ENCODE assay signal across 8 cellular contexts in genomic region chr11:119057000-119057769, GRCh38. TPM values are rescaled to one million over a fixed set of nuclear protein-coding genes. Genes with fewer than 3 reads are reported as not detected.
DNase-seq lines count a peak whose midpoint lies in the region; ATAC-seq and TF ChIP-seq lines count a peak whose summit lies in the region.

Gene HYOU1, minus strand, starts transcription at chr11:119057205. Its CDS starts 1,045 bp downstream, at chr11:119056160.

- peak within 1 kb of the TSS; percentile 87 to 97 for H3K4me3 ChIP-seq in Panc1 (ENCODE audit: low read depth in 2 of 2, low read length in 2 of 2)
- peak within 1 kb of the TSS; percentile 72 to 99 (median 98) for H3K4me3 ChIP-seq in esophagus muscularis mucosa

- H3K36me3 ChIP-seq in Panc1 (ENCODE audit: control insufficient read depth, insufficient read depth, low read length) (peaks cover 19% of the 10 kb centered on the region; the same call in 1 of the 2 replicates), esophagus muscularis mucosa (peaks cover 21 to 34% (median 32%) of the 10 kb centered on the region in 4 donors)

- POLR2A ChIA-PET in Panc1 (lab: Charles Lee), result no interaction called here

- CTCF ChIA-PET in Panc1 (lab: Charles Lee), result interaction anchor here (0.5 kb wide), 1 partner anchor 24 kb away, joined by 3 read pairs; no protein-coding TSS in a partner anchor

- ATAC-seq in GM21723 (IDR thresholded peaks at IDR 0.05; ENCODE audit: unreplicated experiment), result peak; percentile 87
- peak; percentile 98 for ATAC-seq in Panc1

- no TSS peak for BruUV-seq in Panc1 (replicated peaks; lab: Mats Ljungman, UMichigan)

- no peak for TF ChIP-seq EP300 in esophagus muscularis mucosa (IDR thresholded peaks at IDR 0.05)

- intact Hi-C loops in Panc1 (cut with micrococcal nuclease; ENCODE audit: unreplicated experiment) (no loop called here), esophagus muscularis mucosa (cut with DNase I) (no loop called here)

- H3K4me1 ChIP-seq in Panc1 (ENCODE audit: control insufficient read depth, insufficient read depth, low read length) (peaks cover 7% of the 10 kb centered on the region; the same call in 1 of the 2 replicates), esophagus muscularis mucosa (peaks cover 13 to 30% (median 25%) of the 10 kb centered on the region in 4 donors)

- H3K9me3 ChIP-seq in Panc1 (ENCODE audit: control insufficient read depth, insufficient read depth, low read depth, low read length), result no peaks in the 10 kb centered on the region
- H3K9me3 ChIP-seq in esophagus muscularis mucosa, result no peaks in the 10 kb centered on the region

- peak; percentile 67 for TF ChIP-seq POLR2A in esophagus muscularis mucosa (IDR thresholded peaks at IDR 0.05; ENCODE audit: low read depth)

- TF ChIP-seq CTCF in Panc1 (IDR thresholded peaks at IDR 0.05) (no peak; the same call in 1 of the 2 replicates), esophagus muscularis mucosa (IDR thresholded peaks at IDR 0.05) (peak in 2 of 3 experiments; percentile 17 to 23)

- peak; percentile 96 for DNase-seq in DMS79 (lab: John Stamatoyannopoulos, UW)
- peak; percentile 99 for DNase-seq in KG1 (lab: John Stamatoyannopoulos, UW)
- DNase-seq in Panc1 (ENCODE audit: low read depth, low spot score), result peak; percentile 53
- DNase-seq in activated T-cell treated with anti-CD3 and anti-CD28 coated beads, Interleukin-2, amount 50 U/mL, for 48 hours, result peak; percentile 98 to 99
- peak; percentile 100 for DNase-seq in esophagus muscularis mucosa (ENCODE audit: extremely low spot score)
- peak; percentile 98 for DNase-seq in myocyte (ENCODE audit: low read depth)
- peak; percentile 96 to 97 for DNase-seq in stimulated activated CD8-positive, alpha-beta memory T cell treated with anti-CD3 and anti-CD28 coated beads, Interleukin-7, amount 100 ng/mL, for 48 hours (ENCODE audit: extremely low read depth in 1 of 2, low read depth in 1 of 2)

- H3K27me3 ChIP-seq in Panc1 (ENCODE audit: control insufficient read depth, insufficient read depth, low read length), result no peaks in the 10 kb centered on the region
- no peaks in the 10 kb centered on the region for H3K27me3 ChIP-seq in esophagus muscularis mucosa

- in situ Hi-C loops in Panc1 (cut with HindIII; ENCODE audit: low pct_unique_long_range_greater_than_20kb, low sequenced_read_pairs), result no loop called here

- H3K27ac ChIP-seq in Panc1 (ENCODE audit: low read length), result peak within 1 kb of the TSS; percentile 94
- peak within 1 kb of the TSS; percentile 88 to 94 (median 93) for H3K27ac ChIP-seq in esophagus muscularis mucosa (replicated peaks in 1 of 4)

- WGBS in esophagus muscularis mucosa, result 0% methylated on average over 15 of the region's 79 CpGs

RNA-seq across cellular contexts. Expression of gene HYOU1, which starts in this region (rescaled TPM):
- total RNA-seq in Panc1 (2021; ENCODE audit: unreplicated experiment) (268 TPM), esophagus muscularis mucosa (10 to 100 TPM; 36.1 to 57.5 (median 52.7) TPM), myocyte (104 and 157 TPM in 2 replicates)
- polyA plus RNA-seq in Panc1 (2012; ENCODE audit: insufficient read length), result 193 TPM
- polyA plus RNA-seq in myocyte (2012), result 159 TPM

Comparison
In these comparisons a context has a peak if more than half of its experiments do, and no peak if none do; other contexts are left out.
1. Peak in every context shown above with its lines: DNase-seq, ATAC-seq, H3K4me3 ChIP-seq and H3K27ac ChIP-seq.